In the genomic region with DNA sequence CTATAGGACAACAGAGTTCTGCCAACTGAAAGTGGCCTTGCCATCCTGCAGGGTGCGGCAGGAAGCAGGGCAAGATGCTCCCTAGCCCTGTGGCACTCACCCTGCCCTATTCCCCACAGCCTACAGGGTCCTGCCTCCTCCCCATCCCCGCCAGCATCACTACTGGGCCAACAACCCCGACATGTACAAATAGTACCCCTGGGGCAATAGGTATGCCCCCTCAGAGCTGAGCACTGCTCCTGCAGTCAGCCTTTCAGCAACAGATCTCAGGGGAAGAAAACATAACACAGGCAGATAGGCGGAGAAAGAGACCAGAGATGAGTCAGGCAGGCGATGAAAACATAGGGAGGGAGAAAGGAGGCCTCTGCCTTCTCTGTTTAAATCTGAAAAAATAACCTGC, we compare ENCODE assay signal across 11 cellular contexts.
DNase-seq lines count a peak whose midpoint lies in the region; ATAC-seq and TF ChIP-seq lines count a peak whose summit lies in the region.
"Had no signal": no experiment of that assay in that cellular context is flagged by ENCODE, and none has a peak within 500 bp of the region (broad histone marks: within the 10 kb centered on the region; RNA-seq: fewer than 3 reads in every experiment).

No MANE protein-coding gene starts in this region.

- H3K36me3 ChIP-seq in heart right ventricle (no peaks in the 10 kb centered on the region), upper lobe of left lung (no peaks in the 10 kb centered on the region), body of pancreas (replicated peaks in 1 of 2; ENCODE audit: insufficient read depth in 1 of 2, low read depth in 2 of 2) (no peaks in the 10 kb centered on the region)

- H3K27ac ChIP-seq in heart right ventricle (no peak overlapping the region), upper lobe of left lung (peak overlapping the region in 2 of 4 donors; percentile 53), body of pancreas (no peak overlapping the region)
- H3K27ac ChIP-seq: testis had no signal

- CTCF ChIA-PET in activated CD8-positive, alpha-beta memory T cell treated with anti-CD3 and anti-CD28 coated beads, Interleukin-2, amount 10 ng/mL, durations not matched to agents 7 days and 5 days (lab: Charles Lee), result no interaction called here

- no peak for TF ChIP-seq EP300 in upper lobe of left lung (IDR thresholded peaks at IDR 0.05)

- intact Hi-C loops in heart right ventricle (cut with DNase I) (loop anchor here in 1 of 10 donors (5.0 kb wide), 1 partner anchor 41 kb away; no protein-coding TSS in a partner anchor), body of pancreas (cut with DNase I) (no loop called here)

- H3K4me1 ChIP-seq in heart right ventricle (peaks cover 0 to 35% (median 11%) of the 10 kb centered on the region in 9 donors), upper lobe of left lung (peaks cover 0 to 25% (median 20%) of the 10 kb centered on the region in 4 donors), body of pancreas (peaks cover 10% of the 10 kb centered on the region)
- H3K4me1 ChIP-seq: testis had no signal

- peaks cover 7% of the 10 kb centered on the region for H3K4me1 Mint-ChIP-seq in activated CD8-positive, alpha-beta memory T cell treated with anti-CD3 and anti-CD28 coated beads, Interleukin-2, amount 10 ng/mL, durations not matched to agents 7 days and 5 days

- no peak overlapping the region for H3K27ac Mint-ChIP-seq in activated CD8-positive, alpha-beta memory T cell treated with anti-CD3 and anti-CD28 coated beads, Interleukin-2, amount 10 ng/mL, durations not matched to agents 7 days and 5 days

- H3K27me3 ChIP-seq in heart right ventricle (no peaks in the 10 kb centered on the region), upper lobe of left lung (no peaks in the 10 kb centered on the region), body of pancreas (no peaks in the 10 kb centered on the region)
- H3K27me3 ChIP-seq: testis had no signal

- H3K4me3 ChIP-seq in heart right ventricle (no peak overlapping the region), upper lobe of left lung (no peak overlapping the region), body of pancreas (no peak overlapping the region)
- H3K4me3 ChIP-seq: testis had no signal

- in situ Hi-C loops in KBM-7 (cut with MboI; ENCODE audit: low pct_unique_long_range_greater_than_20kb, low sequenced_read_pairs), result no loop called here

- no peaks in the 10 kb centered on the region for H3K27me3 Mint-ChIP-seq in activated CD8-positive, alpha-beta memory T cell treated with anti-CD3 and anti-CD28 coated beads, Interleukin-2, amount 10 ng/mL, durations not matched to agents 7 days and 5 days

- whole genome bisulfite sequencing in heart right ventricle, 2 donors, result 67 to 70% methylated on average over 5 of the region's 5 CpGs
- WGBS in upper lobe of left lung, 2 donors, result 76 to 80% methylated on average over 5 of the region's 5 CpGs
- 76 to 85% methylated on average over 5 of the region's 5 CpGs for WGBS in body of pancreas, 2 donors

- H3K36me3 Mint-ChIP-seq in activated CD8-positive, alpha-beta memory T cell treated with anti-CD3 and anti-CD28 coated beads, Interleukin-2, amount 10 ng/mL, durations not matched to agents 7 days and 5 days, result peaks cover 7% of the 10 kb centered on the region

- peaks cover 5% of the 10 kb centered on the region for H3K9me3 Mint-ChIP-seq in activated CD8-positive, alpha-beta memory T cell treated with anti-CD3 and anti-CD28 coated beads, Interleukin-2, amount 10 ng/mL, durations not matched to agents 7 days and 5 days (ENCODE audit: low read depth)

- peak; percentile 35 for DNase-seq in activated CD8-positive, alpha-beta memory T cell treated with anti-CD3 and anti-CD28 coated beads, Interleukin-2, amount 50 U/mL, for 48 hours
- no peak for DNase-seq in activated CD8-positive, alpha-beta memory T cell treated with anti-CD3 and anti-CD28 coated beads, Interleukin-2, amount 10 ng/mL, durations not matched to agents 7 days and 5 days
- DNase-seq in astrocyte of the hippocampus (ENCODE audit: low read depth, low spot score), result peak; percentile 67
- no peak for DNase-seq in heart right ventricle
- DNase-seq in upper lobe of left lung, result peak in 1 of 2 donors; percentile 6
- DNase-seq in body of pancreas, result no peak
- no peak for DNase-seq in KBM-7
- DNase-seq: midbrain, NCI-H1694 treated with DMSO at 0.1 percent for 48 hours, testis had no signal

- ATAC-seq in activated CD8-positive, alpha-beta memory T cell treated with anti-CD3 and anti-CD28 coated beads, Interleukin-2, amount 10 ng/mL, durations not matched to agents 7 days and 5 days, result no peak
- ATAC-seq in heart right ventricle (peak in 7 of 8 donors; percentile 30 to 73 (median 56)), upper lobe of left lung (ENCODE audit: low FRiP score in 2 of 2) (peak; percentile 44 to 78), GM18517 (IDR thresholded peaks at IDR 0.05; ENCODE audit: unreplicated experiment) (no peak), body of pancreas (no peak)

- H3K9me3 ChIP-seq in heart right ventricle (peaks cover 0 to 18% (median 2%) of the 10 kb centered on the region in 11 donors), upper lobe of left lung (peaks cover 0 to 2% (median under 1%) of the 10 kb centered on the region in 4 donors), body of pancreas (no peaks in the 10 kb centered on the region)
- H3K9me3 ChIP-seq: testis had no signal

- TF ChIP-seq CTCF in heart right ventricle (IDR thresholded peaks at IDR 0.05), result no peak
- no peak for TF ChIP-seq CTCF in upper lobe of left lung (IDR thresholded peaks at IDR 0.05)
- no peak for TF ChIP-seq CTCF in body of pancreas (IDR thresholded peaks at IDR 0.05)

- H3K4me3 Mint-ChIP-seq in activated CD8-positive, alpha-beta memory T cell treated with anti-CD3 and anti-CD28 coated beads, Interleukin-2, amount 10 ng/mL, durations not matched to agents 7 days and 5 days, result no peak overlapping the region

- TF ChIP-seq POLR2A in upper lobe of left lung (IDR thresholded peaks at IDR 0.05), result no peak
- no peak for TF ChIP-seq POLR2A in body of pancreas (IDR thresholded peaks at IDR 0.05)

Comparison
In these comparisons a context has a peak if more than half of its experiments do, and no peak if none do; other contexts are left out.
1. DNase-seq: peak in activated CD8-positive, alpha-beta memory T cell treated with anti-CD3 and anti-CD28 coated beads, Interleukin-2, amount 50 U/mL, for 48 hours (single experiment) and astrocyte of the hippocampus (single experiment); none in activated CD8-positive, alpha-beta memory T cell treated with anti-CD3 and anti-CD28 coated beads, Interleukin-2, amount 10 ng/mL, durations not matched to agents 7 days and 5 days (single experiment), heart right ventricle (0 of 2), body of pancreas (0 of 4) and KBM-7 (single experiment).
2. ATAC-seq: peak in heart right ventricle (7 of 8) and upper lobe of left lung (2 of 2); none in activated CD8-positive, alpha-beta memory T cell treated with anti-CD3 and anti-CD28 coated beads, Interleukin-2, amount 10 ng/mL, durations not matched to agents 7 days and 5 days (single experiment), GM18517 (single experiment) and body of pancreas (single experiment).